Comparison of ENCODE assay signal across 15 cellular contexts in genomic region chr20:11675920-11676617, GRCh38.
A peak's percentile ranks its signal among the peaks of the same experiment; 100 is the strongest.
DNase-seq lines count a peak whose midpoint lies in the region; ATAC-seq and TF ChIP-seq lines count a peak whose summit lies in the region.
"Had no signal": no experiment of that assay in that cellular context is flagged by ENCODE, and none has a peak within 500 bp of the region (broad histone marks: within the 10 kb centered on the region; RNA-seq: fewer than 3 reads in every experiment).

No MANE protein-coding gene starts in this region.

- H3K27me3 ChIP-seq in skeletal muscle satellite cell (ENCODE audit: control insufficient read depth, insufficient read depth, low read length): peaks cover 13% of the 10 kb centered on the region
- H3K27me3 ChIP-seq: BE2C, left lung, tibial nerve had no signal

- no peaks in the 10 kb centered on the region for H3K9me3 ChIP-seq in skeletal muscle satellite cell (replicated peaks; ENCODE audit: low read length)
- H3K9me3 ChIP-seq: BE2C, Caco-2, left lung, tibial nerve had no signal

- H3K4me3 ChIP-seq in fibroblast of mammary gland (ENCODE audit: control insufficient read depth, low read depth, low read length): no peak overlapping the region
- H3K4me3 ChIP-seq in skeletal muscle satellite cell (ENCODE audit: low read length): peak overlapping the region; percentile 59
- H3K4me3 ChIP-seq: left lung, tibial nerve had no signal

- H3K4me1 ChIP-seq in skeletal muscle satellite cell (ENCODE audit: control insufficient read depth, insufficient read depth, low read length): no peaks in the 10 kb centered on the region
- H3K4me1 ChIP-seq: BE2C, Caco-2, left lung had no signal

- no peaks in the 10 kb centered on the region for H3K36me3 ChIP-seq in skeletal muscle satellite cell (ENCODE audit: insufficient read depth, low read length)
- H3K36me3 ChIP-seq: BE2C, left lung, tibial nerve had no signal

- peak overlapping the region; percentile 80 for H3K4me2 ChIP-seq in skeletal muscle satellite cell (ENCODE audit: low read length)

- no peak for TF ChIP-seq CTCF in fibroblast of mammary gland (conservative IDR thresholded peaks at IDR 0.05; ENCODE audit: control insufficient read depth, insufficient read depth, low read depth, low read length)

- H3K9ac ChIP-seq in skeletal muscle satellite cell (ENCODE audit: low read depth, low read length): peak overlapping the region; percentile 60

- peak; percentile 25 for DNase-seq in GM04503 (ENCODE audit: low read depth)
- DNase-seq in NCI-H446 treated with DMSO at 0.1 percent for 48 hours (lab: John Stamatoyannopoulos, UW): peak; percentile 94
- peak; percentile 6 for DNase-seq in fibroblast of mammary gland (ENCODE audit: low read depth)
- DNase-seq in mucosa of gallbladder (ENCODE audit: low spot score): no peak
- DNase-seq in Kasumi-1 (lab: John Stamatoyannopoulos, UW): no peak
- DNase-seq: activated CD4-positive, alpha-beta T cell treated with anti-CD3 and anti-CD28 coated beads for 4 hours; activated naive CD8-positive, alpha-beta T cell treated with anti-CD3 and anti-CD28 coated beads for 36 hours; GOT3 had no signal

- no peak for ATAC-seq in GM18511 (IDR thresholded peaks at IDR 0.05; ENCODE audit: unreplicated experiment)
- ATAC-seq: stimulated activated memory B cell treated with anti-CD40 and anti-IgM and Interleukin-4, amounts not matched to agents 10 μg/mL and 1 μg/mL and 100 μg/mL, for 72 hours had no signal

Comparison
In these comparisons a context has a peak if more than half of its experiments do, and no peak if none do; other contexts are left out.
1. DNase-seq: peak in GM04503 (single experiment), NCI-H446 treated with DMSO at 0.1 percent for 48 hours (single experiment) and fibroblast of mammary gland (single experiment); none in mucosa of gallbladder (single experiment) and Kasumi-1 (0 of 2).